ENCODE assay signal across 10 cellular contexts in genomic region chr7:116298055-116298454, GRCh38.
"Had no signal": no experiment of that assay in that cellular context is flagged by ENCODE, and none has a peak within 500 bp of the region (broad histone marks: within the 10 kb centered on the region; RNA-seq: fewer than 3 reads in every experiment).

No MANE protein-coding gene starts in this region.

- H2AFZ ChIP-seq: GM23248, GM23338 had no signal

- H3K4me1 Mint-ChIP-seq: GM23338 had no signal

- H3K4me3 ChIP-seq: GM23248, GM23338, HAP-1 had no signal

- H3K4me1 ChIP-seq: HAP-1 had no signal

- DNase-seq: GM23248, GOT3, H7, H9, HCEC 1CT, HFFc6 had no signal

- H3K9me3 ChIP-seq: HAP-1 had no signal

- FAIRE-seq: H1 had no signal

- H3K27ac Mint-ChIP-seq: GM23338, H9, HFFc6 had no signal

- H3K27ac ChIP-seq: GM23248 had no signal

- H3K9ac ChIP-seq: GM23248 had no signal

- H3K36me3 ChIP-seq: HAP-1 had no signal

- ATAC-seq: GM23338, HCT116 had no signal

- H3K4me3 Mint-ChIP-seq: GM23338, H9, HFFc6 had no signal

- H3K4me2 ChIP-seq: GM23338 had no signal
